Comparison of ENCODE assay signal across 2 cellular contexts in the genomic region with DNA sequence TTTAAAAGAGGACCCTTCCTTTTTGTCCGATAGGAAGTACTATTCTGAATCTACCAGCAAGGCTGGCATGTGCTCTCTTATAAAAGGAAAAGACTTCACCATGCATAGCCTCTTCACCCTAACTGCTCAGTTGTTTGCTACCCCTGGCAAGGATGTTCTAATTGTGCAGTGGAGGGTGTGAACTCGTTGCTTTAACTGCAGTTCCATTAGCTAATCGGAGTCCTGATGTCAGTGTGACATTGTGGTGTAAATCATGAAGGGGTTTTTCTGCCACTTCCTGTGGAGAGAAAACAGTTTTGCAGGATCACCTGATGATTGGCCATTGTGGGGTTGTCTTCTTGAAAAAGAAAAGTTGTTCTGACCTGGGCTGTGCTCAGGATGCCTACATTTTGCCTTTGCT.
TF ChIP-seq lines count a peak whose summit lies in the region.

No MANE protein-coding gene starts in this region.

TF ChIP-seq in liver, 16 proteins besides CTCF, POLR2A, EP300 and RAD21 (continued from another document):
- TF ChIP-seq JUND (IDR thresholded peaks at IDR 0.05) (no peak), NR2F2 (IDR thresholded peaks at IDR 0.05) (no peak), TAF1 (conservative IDR thresholded peaks at IDR 0.05) (no peak), EGR1 (IDR thresholded peaks at IDR 0.05; ENCODE audit: low read depth in 2 of 2) (no peak), FOXA2 (IDR thresholded peaks at IDR 0.05) (no peak), RXRA (IDR thresholded peaks at IDR 0.05) (no peak), YY1 (IDR thresholded peaks at IDR 0.05) (no peak)
- TF ChIP-seq, protein P1, sequence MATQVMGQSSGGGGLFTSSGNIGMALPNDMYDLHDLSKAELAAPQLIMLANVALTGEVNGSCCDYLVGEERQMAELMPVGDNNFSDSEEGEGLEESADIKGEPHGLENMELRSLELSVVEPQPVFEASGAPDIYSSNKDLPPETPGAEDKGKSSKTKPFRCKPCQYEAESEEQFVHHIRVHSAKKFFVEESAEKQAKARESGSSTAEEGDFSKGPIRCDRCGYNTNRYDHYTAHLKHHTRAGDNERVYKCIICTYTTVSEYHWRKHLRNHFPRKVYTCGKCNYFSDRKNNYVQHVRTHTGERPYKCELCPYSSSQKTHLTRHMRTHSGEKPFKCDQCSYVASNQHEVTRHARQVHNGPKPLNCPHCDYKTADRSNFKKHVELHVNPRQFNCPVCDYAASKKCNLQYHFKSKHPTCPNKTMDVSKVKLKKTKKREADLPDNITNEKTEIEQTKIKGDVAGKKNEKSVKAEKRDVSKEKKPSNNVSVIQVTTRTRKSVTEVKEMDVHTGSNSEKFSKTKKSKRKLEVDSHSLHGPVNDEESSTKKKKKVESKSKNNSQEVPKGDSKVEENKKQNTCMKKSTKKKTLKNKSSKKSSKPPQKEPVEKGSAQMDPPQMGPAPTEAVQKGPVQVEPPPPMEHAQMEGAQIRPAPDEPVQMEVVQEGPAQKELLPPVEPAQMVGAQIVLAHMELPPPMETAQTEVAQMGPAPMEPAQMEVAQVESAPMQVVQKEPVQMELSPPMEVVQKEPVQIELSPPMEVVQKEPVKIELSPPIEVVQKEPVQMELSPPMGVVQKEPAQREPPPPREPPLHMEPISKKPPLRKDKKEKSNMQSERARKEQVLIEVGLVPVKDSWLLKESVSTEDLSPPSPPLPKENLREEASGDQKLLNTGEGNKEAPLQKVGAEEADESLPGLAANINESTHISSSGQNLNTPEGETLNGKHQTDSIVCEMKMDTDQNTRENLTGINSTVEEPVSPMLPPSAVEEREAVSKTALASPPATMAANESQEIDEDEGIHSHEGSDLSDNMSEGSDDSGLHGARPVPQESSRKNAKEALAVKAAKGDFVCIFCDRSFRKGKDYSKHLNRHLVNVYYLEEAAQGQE (IDR thresholded peaks at IDR 0.05): no peak
- TF ChIP-seq, protein P2, sequence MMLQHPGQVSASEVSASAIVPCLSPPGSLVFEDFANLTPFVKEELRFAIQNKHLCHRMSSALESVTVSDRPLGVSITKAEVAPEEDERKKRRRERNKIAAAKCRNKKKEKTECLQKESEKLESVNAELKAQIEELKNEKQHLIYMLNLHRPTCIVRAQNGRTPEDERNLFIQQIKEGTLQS (IDR thresholded peaks at IDR 0.05): no peak
- TF ChIP-seq, protein P3, sequence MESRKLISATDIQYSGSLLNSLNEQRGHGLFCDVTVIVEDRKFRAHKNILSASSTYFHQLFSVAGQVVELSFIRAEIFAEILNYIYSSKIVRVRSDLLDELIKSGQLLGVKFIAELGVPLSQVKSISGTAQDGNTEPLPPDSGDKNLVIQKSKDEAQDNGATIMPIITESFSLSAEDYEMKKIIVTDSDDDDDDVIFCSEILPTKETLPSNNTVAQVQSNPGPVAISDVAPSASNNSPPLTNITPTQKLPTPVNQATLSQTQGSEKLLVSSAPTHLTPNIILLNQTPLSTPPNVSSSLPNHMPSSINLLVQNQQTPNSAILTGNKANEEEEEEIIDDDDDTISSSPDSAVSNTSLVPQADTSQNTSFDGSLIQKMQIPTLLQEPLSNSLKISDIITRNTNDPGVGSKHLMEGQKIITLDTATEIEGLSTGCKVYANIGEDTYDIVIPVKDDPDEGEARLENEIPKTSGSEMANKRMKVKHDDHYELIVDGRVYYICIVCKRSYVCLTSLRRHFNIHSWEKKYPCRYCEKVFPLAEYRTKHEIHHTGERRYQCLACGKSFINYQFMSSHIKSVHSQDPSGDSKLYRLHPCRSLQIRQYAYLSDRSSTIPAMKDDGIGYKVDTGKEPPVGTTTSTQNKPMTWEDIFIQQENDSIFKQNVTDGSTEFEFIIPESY (IDR thresholded peaks at IDR 0.05): no peak
TF ChIP-seq in liver: peak in this region for 0.

TF ChIP-seq in HepG2, 621 proteins besides CTCF, POLR2A, EP300 and RAD21:
- TF ChIP-seq, protein P4, sequence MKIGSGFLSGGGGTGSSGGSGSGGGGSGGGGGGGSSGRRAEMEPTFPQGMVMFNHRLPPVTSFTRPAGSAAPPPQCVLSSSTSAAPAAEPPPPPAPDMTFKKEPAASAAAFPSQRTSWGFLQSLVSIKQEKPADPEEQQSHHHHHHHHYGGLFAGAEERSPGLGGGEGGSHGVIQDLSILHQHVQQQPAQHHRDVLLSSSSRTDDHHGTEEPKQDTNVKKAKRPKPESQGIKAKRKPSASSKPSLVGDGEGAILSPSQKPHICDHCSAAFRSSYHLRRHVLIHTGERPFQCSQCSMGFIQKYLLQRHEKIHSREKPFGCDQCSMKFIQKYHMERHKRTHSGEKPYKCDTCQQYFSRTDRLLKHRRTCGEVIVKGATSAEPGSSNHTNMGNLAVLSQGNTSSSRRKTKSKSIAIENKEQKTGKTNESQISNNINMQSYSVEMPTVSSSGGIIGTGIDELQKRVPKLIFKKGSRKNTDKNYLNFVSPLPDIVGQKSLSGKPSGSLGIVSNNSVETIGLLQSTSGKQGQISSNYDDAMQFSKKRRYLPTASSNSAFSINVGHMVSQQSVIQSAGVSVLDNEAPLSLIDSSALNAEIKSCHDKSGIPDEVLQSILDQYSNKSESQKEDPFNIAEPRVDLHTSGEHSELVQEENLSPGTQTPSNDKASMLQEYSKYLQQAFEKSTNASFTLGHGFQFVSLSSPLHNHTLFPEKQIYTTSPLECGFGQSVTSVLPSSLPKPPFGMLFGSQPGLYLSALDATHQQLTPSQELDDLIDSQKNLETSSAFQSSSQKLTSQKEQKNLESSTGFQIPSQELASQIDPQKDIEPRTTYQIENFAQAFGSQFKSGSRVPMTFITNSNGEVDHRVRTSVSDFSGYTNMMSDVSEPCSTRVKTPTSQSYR (CRISPR knock-in tag; IDR thresholded peaks at IDR 0.05; ENCODE audit: borderline replicate concordance): no peak
- no peak for TF ChIP-seq RFX3 (CRISPR knock-in tag; IDR thresholded peaks at IDR 0.05)
- no peak for TF ChIP-seq MEIS1 (CRISPR knock-in tag; IDR thresholded peaks at IDR 0.05; ENCODE audit: borderline replicate concordance)
- no peak for TF ChIP-seq GPN1 (CRISPR knock-in tag; IDR thresholded peaks at IDR 0.05; ENCODE audit: borderline replicate concordance)
- TF ChIP-seq, protein P5, sequence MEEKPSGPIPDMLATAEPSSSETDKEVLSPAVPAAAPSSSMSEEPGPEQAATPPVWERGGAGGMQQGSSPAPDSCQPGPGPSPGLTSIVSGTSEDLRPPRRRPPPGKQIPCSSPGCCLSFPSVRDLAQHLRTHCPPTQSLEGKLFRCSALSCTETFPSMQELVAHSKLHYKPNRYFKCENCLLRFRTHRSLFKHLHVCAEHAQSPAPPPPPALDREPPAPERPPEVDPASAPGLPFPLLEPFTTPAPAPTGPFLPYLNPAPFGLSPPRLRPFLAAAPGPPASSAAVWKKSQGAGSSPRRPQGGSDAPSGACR (CRISPR knock-in tag; IDR thresholded peaks at IDR 0.05): no peak
- no peak for TF ChIP-seq MED1 (CRISPR knock-in tag; IDR thresholded peaks at IDR 0.05)
- TF ChIP-seq, protein P6, sequence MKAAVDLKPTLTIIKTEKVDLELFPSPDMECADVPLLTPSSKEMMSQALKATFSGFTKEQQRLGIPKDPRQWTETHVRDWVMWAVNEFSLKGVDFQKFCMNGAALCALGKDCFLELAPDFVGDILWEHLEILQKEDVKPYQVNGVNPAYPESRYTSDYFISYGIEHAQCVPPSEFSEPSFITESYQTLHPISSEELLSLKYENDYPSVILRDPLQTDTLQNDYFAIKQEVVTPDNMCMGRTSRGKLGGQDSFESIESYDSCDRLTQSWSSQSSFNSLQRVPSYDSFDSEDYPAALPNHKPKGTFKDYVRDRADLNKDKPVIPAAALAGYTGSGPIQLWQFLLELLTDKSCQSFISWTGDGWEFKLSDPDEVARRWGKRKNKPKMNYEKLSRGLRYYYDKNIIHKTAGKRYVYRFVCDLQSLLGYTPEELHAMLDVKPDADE (CRISPR knock-in tag; IDR thresholded peaks at IDR 0.05): no peak
- no peak for TF ChIP-seq TSC22D2 (CRISPR knock-in tag; IDR thresholded peaks at IDR 0.05; ENCODE audit: borderline replicate concordance)
- TF ChIP-seq, protein P7, sequence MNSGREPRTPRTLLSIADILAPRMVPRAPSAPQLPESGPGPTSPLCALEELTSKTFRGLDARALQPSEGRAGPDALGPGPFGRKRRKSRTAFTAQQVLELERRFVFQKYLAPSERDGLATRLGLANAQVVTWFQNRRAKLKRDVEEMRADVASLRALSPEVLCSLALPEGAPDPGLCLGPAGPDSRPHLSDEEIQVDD (CRISPR knock-in tag; IDR thresholded peaks at IDR 0.05; ENCODE audit: borderline replicate concordance): no peak
- TF ChIP-seq ZNF841 (CRISPR knock-in tag; IDR thresholded peaks at IDR 0.05; ENCODE audit: borderline replicate concordance): no peak
- no peak for TF ChIP-seq CHD2 (IDR thresholded peaks at IDR 0.05; ENCODE audit: low read depth, low read length)
- TF ChIP-seq, protein P8, sequence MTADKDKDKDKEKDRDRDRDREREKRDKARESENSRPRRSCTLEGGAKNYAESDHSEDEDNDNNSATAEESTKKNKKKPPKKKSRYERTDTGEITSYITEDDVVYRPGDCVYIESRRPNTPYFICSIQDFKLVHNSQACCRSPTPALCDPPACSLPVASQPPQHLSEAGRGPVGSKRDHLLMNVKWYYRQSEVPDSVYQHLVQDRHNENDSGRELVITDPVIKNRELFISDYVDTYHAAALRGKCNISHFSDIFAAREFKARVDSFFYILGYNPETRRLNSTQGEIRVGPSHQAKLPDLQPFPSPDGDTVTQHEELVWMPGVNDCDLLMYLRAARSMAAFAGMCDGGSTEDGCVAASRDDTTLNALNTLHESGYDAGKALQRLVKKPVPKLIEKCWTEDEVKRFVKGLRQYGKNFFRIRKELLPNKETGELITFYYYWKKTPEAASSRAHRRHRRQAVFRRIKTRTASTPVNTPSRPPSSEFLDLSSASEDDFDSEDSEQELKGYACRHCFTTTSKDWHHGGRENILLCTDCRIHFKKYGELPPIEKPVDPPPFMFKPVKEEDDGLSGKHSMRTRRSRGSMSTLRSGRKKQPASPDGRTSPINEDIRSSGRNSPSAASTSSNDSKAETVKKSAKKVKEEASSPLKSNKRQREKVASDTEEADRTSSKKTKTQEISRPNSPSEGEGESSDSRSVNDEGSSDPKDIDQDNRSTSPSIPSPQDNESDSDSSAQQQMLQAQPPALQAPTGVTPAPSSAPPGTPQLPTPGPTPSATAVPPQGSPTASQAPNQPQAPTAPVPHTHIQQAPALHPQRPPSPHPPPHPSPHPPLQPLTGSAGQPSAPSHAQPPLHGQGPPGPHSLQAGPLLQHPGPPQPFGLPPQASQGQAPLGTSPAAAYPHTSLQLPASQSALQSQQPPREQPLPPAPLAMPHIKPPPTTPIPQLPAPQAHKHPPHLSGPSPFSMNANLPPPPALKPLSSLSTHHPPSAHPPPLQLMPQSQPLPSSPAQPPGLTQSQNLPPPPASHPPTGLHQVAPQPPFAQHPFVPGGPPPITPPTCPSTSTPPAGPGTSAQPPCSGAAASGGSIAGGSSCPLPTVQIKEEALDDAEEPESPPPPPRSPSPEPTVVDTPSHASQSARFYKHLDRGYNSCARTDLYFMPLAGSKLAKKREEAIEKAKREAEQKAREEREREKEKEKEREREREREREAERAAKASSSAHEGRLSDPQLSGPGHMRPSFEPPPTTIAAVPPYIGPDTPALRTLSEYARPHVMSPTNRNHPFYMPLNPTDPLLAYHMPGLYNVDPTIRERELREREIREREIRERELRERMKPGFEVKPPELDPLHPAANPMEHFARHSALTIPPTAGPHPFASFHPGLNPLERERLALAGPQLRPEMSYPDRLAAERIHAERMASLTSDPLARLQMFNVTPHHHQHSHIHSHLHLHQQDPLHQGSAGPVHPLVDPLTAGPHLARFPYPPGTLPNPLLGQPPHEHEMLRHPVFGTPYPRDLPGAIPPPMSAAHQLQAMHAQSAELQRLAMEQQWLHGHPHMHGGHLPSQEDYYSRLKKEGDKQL (CRISPR knock-in tag; IDR thresholded peaks at IDR 0.05; ENCODE audit: low read depth): no peak
- TF ChIP-seq ZBTB1 (CRISPR knock-in tag; IDR thresholded peaks at IDR 0.05; ENCODE audit: borderline replicate concordance): no peak
- no peak for TF ChIP-seq NCOA1 (CRISPR knock-in tag; IDR thresholded peaks at IDR 0.05)
- no peak for TF ChIP-seq ZNF180 (CRISPR knock-in tag; IDR thresholded peaks at IDR 0.05; ENCODE audit: borderline replicate concordance, low read depth)
